In genomic region chr14:22554706-22555572, GRCh38 we compare ENCODE assay signal across 10 cellular contexts. TPM values are rescaled to one million over a fixed set of nuclear protein-coding genes. Genes with fewer than 3 reads are reported as not detected.
DNase-seq lines count a peak whose midpoint lies in the region; ATAC-seq and TF ChIP-seq lines count a peak whose summit lies in the region.
"Had no signal": no experiment of that assay in that cellular context is flagged by ENCODE, and none has a peak within 500 bp of the region (broad histone marks: within the 10 kb centered on the region; RNA-seq: fewer than 3 reads in every experiment).

No MANE protein-coding gene starts in this region.

- no peak overlapping the region for H2BK5ac ChIP-seq in neuronal stem cell (ENCODE audit: low read length)

- H3K27ac ChIP-seq in DOHH2 (ENCODE audit: low read depth, low read length) (peak overlapping the region; percentile 99), Karpas-422 (ENCODE audit: low read length) (peak overlapping the region; percentile 81), neuronal stem cell (replicated peaks; ENCODE audit: low read length) (no peak overlapping the region), uterus (no peak overlapping the region)

- peaks cover 24% of the 10 kb centered on the region for H3F3A ChIP-seq in DOHH2 (ENCODE audit: control insufficient read depth, insufficient read depth)

- peaks cover 95% of the 10 kb centered on the region for H3K4me1 ChIP-seq in DOHH2 (ENCODE audit: control insufficient read depth, low read length)
- peaks cover 50% of the 10 kb centered on the region for H3K4me1 ChIP-seq in Karpas-422 (ENCODE audit: low read length)
- H3K4me1 ChIP-seq in neuronal stem cell (ENCODE audit: control insufficient read depth in 2 of 2, insufficient read depth in 1 of 2, low read depth in 1 of 2, low read length in 2 of 2): peaks cover 7 to 18% of the 10 kb centered on the region in 2 donors
- peaks cover 0 to 3% of the 10 kb centered on the region in 2 donors for H3K4me1 ChIP-seq in uterus

- intact Hi-C loops in uterus (cut with DNase I; ENCODE audit: low total_unique reads): loop anchor here (5.0 to 10.0 kb wide), 2 partner anchors 100 to 163 kb away; no protein-coding TSS in a partner anchor

- no peak overlapping the region for H3K14ac ChIP-seq in neuronal stem cell (ENCODE audit: low read length)

- no peak overlapping the region for H3K23ac ChIP-seq in neuronal stem cell (ENCODE audit: low read depth, low read length, poor library complexity)

- peak overlapping the region; percentile 60 for H2AK5ac ChIP-seq in neuronal stem cell (ENCODE audit: low read depth, low read length)

- H3K79me1 ChIP-seq in neuronal stem cell (ENCODE audit: low read depth, low read length): peaks cover 3% of the 10 kb centered on the region

- DNase-seq in Karpas-422: no peak
- DNase-seq in activated naive CD4-positive, alpha-beta T cell treated with anti-CD3 and anti-CD28 coated beads, Interleukin-2, amount 50 U/mL, for 72 hours (ENCODE audit: low spot score in 2 of 2): peak in 1 of 2 donors; percentile 76
- no peak for DNase-seq in neuronal stem cell (ENCODE audit: low spot score)
- DNase-seq in uterus: no peak
- DNase-seq in NOMO-1 (lab: John Stamatoyannopoulos, UW; ENCODE audit: unreplicated experiment in 2 of 2): no peak
- DNase-seq: amygdala, DMS153 had no signal

- no peak overlapping the region for H4K91ac ChIP-seq in neuronal stem cell (ENCODE audit: low read depth, low read length, poor library complexity)

- H3K4me3 ChIP-seq in DOHH2 (ENCODE audit: low read length): peak overlapping the region; percentile 66
- no peak overlapping the region for H3K4me3 ChIP-seq in Karpas-422 (ENCODE audit: low read length)
- H3K4me3 ChIP-seq in neuronal stem cell (ENCODE audit: low read length in 2 of 2): no peak overlapping the region
- H3K4me3 ChIP-seq in uterus: no peak overlapping the region

- H2BK15ac ChIP-seq in neuronal stem cell (ENCODE audit: low read length): peak overlapping the region; percentile 20

- H3K27me3 ChIP-seq in DOHH2 (ENCODE audit: control insufficient read depth, low read length) (no peaks in the 10 kb centered on the region), Karpas-422 (ENCODE audit: low read length) (no peaks in the 10 kb centered on the region), neuronal stem cell (ENCODE audit: control insufficient read depth in 3 of 3, insufficient read depth in 3 of 3, low read depth in 1 of 3, low read length in 3 of 3) (no peaks in the 10 kb centered on the region), uterus (no peaks in the 10 kb centered on the region)

- H3K4me2 ChIP-seq in DOHH2 (ENCODE audit: low read length) (peak overlapping the region; percentile 85), Karpas-422 (ENCODE audit: low read depth, low read length, poor library complexity, severe bottlenecking) (no peak overlapping the region), neuronal stem cell (ENCODE audit: insufficient read depth, low read length, poor library complexity, severe bottlenecking) (no peak overlapping the region)

- H3K9me3 ChIP-seq in DOHH2 (ENCODE audit: control insufficient read depth, insufficient read depth, low read length) (no peaks in the 10 kb centered on the region), Karpas-422 (ENCODE audit: low read length) (no peaks in the 10 kb centered on the region), neuronal stem cell (replicated peaks in 1 of 2; ENCODE audit: control insufficient read depth in 2 of 2, insufficient read depth in 1 of 2, low read depth in 1 of 2, low read length in 2 of 2) (no peaks in the 10 kb centered on the region), uterus (no peaks in the 10 kb centered on the region)

- no peaks in the 10 kb centered on the region for H4K20me1 ChIP-seq in DOHH2 (ENCODE audit: control insufficient read depth, insufficient read depth, low read depth, low read length)
- no peaks in the 10 kb centered on the region for H4K20me1 ChIP-seq in Karpas-422 (ENCODE audit: insufficient read depth, low read depth, low read length)

- H4K8ac ChIP-seq in neuronal stem cell (ENCODE audit: low read depth, low read length): no peak overlapping the region

- peak overlapping the region; percentile 97 to 100 for H3K27ac Mint-ChIP-seq in activated naive CD4-positive, alpha-beta T cell treated with anti-CD3 and anti-CD28 coated beads, Interleukin-2, amount 50 U/mL, for 72 hours
- H3K27ac Mint-ChIP-seq: type B pancreatic cell had no signal

- H3K9me2 ChIP-seq in DOHH2 (replicated peaks; ENCODE audit: control insufficient read depth, low read length) (no peaks in the 10 kb centered on the region), Karpas-422 (replicated peaks; ENCODE audit: insufficient read depth, low read length) (no peaks in the 10 kb centered on the region)

- H3K9me3 Mint-ChIP-seq in activated naive CD4-positive, alpha-beta T cell treated with anti-CD3 and anti-CD28 coated beads, Interleukin-2, amount 50 U/mL, for 72 hours: no peaks in the 10 kb centered on the region
- H3K9me3 Mint-ChIP-seq: type B pancreatic cell had no signal

- peak overlapping the region; percentile 11 for H3K18ac ChIP-seq in neuronal stem cell (ENCODE audit: low read length)

- H3K36me3 ChIP-seq in DOHH2 (ENCODE audit: control insufficient read depth, low read length) (peaks cover 60% of the 10 kb centered on the region), Karpas-422 (ENCODE audit: insufficient read depth, low read length) (no peaks in the 10 kb centered on the region), neuronal stem cell (replicated peaks in 1 of 2; ENCODE audit: control insufficient read depth in 2 of 2, insufficient read depth in 2 of 2, low read length in 2 of 2) (no peaks in the 10 kb centered on the region), uterus (no peaks in the 10 kb centered on the region)

- TF ChIP-seq POLR2A in uterus (IDR thresholded peaks at IDR 0.05): no peak

- H3K4ac ChIP-seq in neuronal stem cell (ENCODE audit: low read length): no peak overlapping the region

- H3K36me3 Mint-ChIP-seq in activated naive CD4-positive, alpha-beta T cell treated with anti-CD3 and anti-CD28 coated beads, Interleukin-2, amount 50 U/mL, for 72 hours: peaks cover 33 to 41% of the 10 kb centered on the region in 2 donors
- H3K36me3 Mint-ChIP-seq: type B pancreatic cell had no signal

- H2BK120ac ChIP-seq in neuronal stem cell (ENCODE audit: low read depth, low read length): no peak overlapping the region

- peak; percentile 0 to 2 for ATAC-seq in activated naive CD4-positive, alpha-beta T cell treated with anti-CD3 and anti-CD28 coated beads, Interleukin-2, amount 50 U/mL, for 72 hours
- ATAC-seq in HG03342 (IDR thresholded peaks at IDR 0.05; ENCODE audit: unreplicated experiment): no peak

- WGBS in neuronal stem cell (ENCODE audit: extremely low coverage in 2 of 2, insufficient read length in 2 of 2, insufficient replicate concordance in 1 of 2), 2 donors: no CpG with 5 or more reads among the region's 12 CpGs

- H3K79me2 ChIP-seq in DOHH2 (ENCODE audit: control insufficient read depth, low read length) (peaks cover 3% of the 10 kb centered on the region; the same call in 1 of the 2 replicates), Karpas-422 (ENCODE audit: low read length) (no peaks in the 10 kb centered on the region)

- TF ChIP-seq CTCF in DOHH2 (IDR thresholded peaks at IDR 0.05; ENCODE audit: low read depth, low read length, poor library complexity, severe bottlenecking): no peak
- no peak for TF ChIP-seq CTCF in uterus (IDR thresholded peaks at IDR 0.05)

- H3K9ac ChIP-seq in Karpas-422 (ENCODE audit: low read length) (no peak overlapping the region; the same call in 1 of the 2 replicates), neuronal stem cell (ENCODE audit: low read depth, low read length, poor library complexity) (no peak overlapping the region)

- H2AFZ ChIP-seq in Karpas-422 (ENCODE audit: low read length) (no peak overlapping the region), neuronal stem cell (ENCODE audit: low read length) (no peak overlapping the region)

- peak overlapping the region; percentile 46 for H2BK12ac ChIP-seq in neuronal stem cell (ENCODE audit: low read length)

RNA-seq across cellular contexts. Expression of gene DAD1, which starts 34.1 kb away (rescaled TPM):
- total RNA-seq in Karpas-422 (2014; rRNA removed; shearing (Covaris generic); ENCODE audit: low replicate concordance): 163 and 459 TPM in 2 replicates
- 100 to 1,000 TPM; 218 to 240 TPM for total RNA-seq in activated naive CD4-positive, alpha-beta T cell treated with anti-CD3 and anti-CD28 coated beads, Interleukin-2, amount 50 U/mL, for 72 hours
- polyA plus RNA-seq in neuronal stem cell (2013, experiment 1 of 2): 182 TPM
- polyA plus RNA-seq in neuronal stem cell (2013, experiment 2 of 2): 180 TPM
- total RNA-seq in uterus: 100 to 1,000 TPM in 3 of 4 donors, 10 to 100 TPM in 1; 92.2 to 375 (median 207) TPM

RNA-seq across cellular contexts. Expression of gene ABHD4, which starts 43.2 kb away (rescaled TPM):
- 3.8 and 6.1 TPM in 2 replicates for total RNA-seq in Karpas-422 (2014; rRNA removed; shearing (Covaris generic); ENCODE audit: low replicate concordance)
- 10 to 100 TPM; 13.8 to 26.5 TPM for total RNA-seq in activated naive CD4-positive, alpha-beta T cell treated with anti-CD3 and anti-CD28 coated beads, Interleukin-2, amount 50 U/mL, for 72 hours
- polyA plus RNA-seq in neuronal stem cell (2013, experiment 1 of 2): 21.7 TPM
- polyA plus RNA-seq in neuronal stem cell (2013, experiment 2 of 2): 20.3 TPM
- 10 to 100 TPM; 17.9 to 40.0 (median 28.6) TPM for total RNA-seq in uterus

Comparison
In these comparisons a context has a peak if more than half of its experiments do, and no peak if none do; other contexts are left out.
1. H3K27ac ChIP-seq: peak in DOHH2 (single experiment) and Karpas-422 (single experiment); none in neuronal stem cell (single experiment) and uterus (0 of 2).